Comparison of ENCODE assay signal across 19 cellular contexts in genomic region chr18:13604751-13605150, GRCh38.
"Had no signal": no experiment of that assay in that cellular context is flagged by ENCODE, and none has a peak within 500 bp of the region (broad histone marks: within the 10 kb centered on the region; RNA-seq: fewer than 3 reads in every experiment).

No MANE protein-coding gene starts in this region.

- H3K9me3 Mint-ChIP-seq: activated naive CD8-positive, alpha-beta T cell treated with anti-CD3 and anti-CD28 coated beads, Interleukin-2, amount 50 U/mL, for 24 hours; mesothelial cell of epicardium; naive thymus-derived CD8-positive, alpha-beta T cell; neural progenitor cell; stimulated activated naive CD8-positive, alpha-beta T cell treated with anti-CD3 and anti-CD28 coated beads, Interleukin-15, Interleukin-2, amounts not matched to agents 100 ng/mL and 50 ng/mL, for 24 hours had no signal

- DNase-seq: activated CD4-positive, CD25-positive, alpha-beta regulatory T cell treated with anti-CD3 and anti-CD28 coated beads, Interleukin-2, amount 50 U/mL, for 72 hours; activated effector memory CD4-positive, alpha-beta T cell treated with anti-CD3 and anti-CD28 coated beads, Interleukin-2, amount 50 U/mL, for 16 hours; activated naive CD4-positive, alpha-beta T cell treated with anti-CD3 and anti-CD28 coated beads, Interleukin-2, amount 10 ng/mL, durations not matched to agents 7 days and 5 days; activated naive CD8-positive, alpha-beta T cell treated with anti-CD3 and anti-CD28 coated beads, Interleukin-2, amount 50 U/mL, for 24 hours; cortex of kidney; foreskin fibroblast; kidney; left lung; mammary epithelial cell; naive thymus-derived CD8-positive, alpha-beta T cell; retina; substantia nigra; tibial artery; WERI-Rb-1 had no signal

- H3K4me3 ChIP-seq: left lung, neural progenitor cell, tibial artery had no signal

- H2AFZ ChIP-seq: neural progenitor cell had no signal

- H3K36me3 Mint-ChIP-seq: mesothelial cell of epicardium, neural progenitor cell had no signal

- ATAC-seq: activated naive CD8-positive, alpha-beta T cell treated with anti-CD3 and anti-CD28 coated beads, Interleukin-2, amount 50 U/mL, for 24 hours; left lung; naive thymus-derived CD8-positive, alpha-beta T cell had no signal

- H3K9me3 ChIP-seq: left lung, tibial artery had no signal

- H3K4me2 ChIP-seq: neural progenitor cell had no signal

- H3K27ac ChIP-seq: epithelial cell of prostate, left lung, neural progenitor cell, tibial artery, WERI-Rb-1 had no signal

- H3K27me3 Mint-ChIP-seq: activated naive CD4-positive, alpha-beta T cell treated with anti-CD3 and anti-CD28 coated beads, Interleukin-2, amount 10 ng/mL, durations not matched to agents 7 days and 5 days; activated naive CD8-positive, alpha-beta T cell treated with anti-CD3 and anti-CD28 coated beads, Interleukin-2, amount 50 U/mL, for 24 hours; naive thymus-derived CD8-positive, alpha-beta T cell; progenitor cell of endocrine pancreas; stimulated activated naive CD8-positive, alpha-beta T cell treated with anti-CD3 and anti-CD28 coated beads, Interleukin-15, Interleukin-2, amounts not matched to agents 100 ng/mL and 50 ng/mL, for 24 hours had no signal

- H3K9ac ChIP-seq: neural progenitor cell had no signal

- H3K4me1 Mint-ChIP-seq: mesothelial cell of epicardium had no signal

- H3K27me3 ChIP-seq: left lung, neural progenitor cell, tibial artery had no signal

- H3K27ac Mint-ChIP-seq: activated naive CD4-positive, alpha-beta T cell treated with anti-CD3 and anti-CD28 coated beads, Interleukin-2, amount 10 ng/mL, durations not matched to agents 7 days and 5 days; activated naive CD8-positive, alpha-beta T cell treated with anti-CD3 and anti-CD28 coated beads, Interleukin-2, amount 50 U/mL, for 24 hours; mesothelial cell of epicardium; neural progenitor cell; progenitor cell of endocrine pancreas; stimulated activated naive CD8-positive, alpha-beta T cell treated with anti-CD3 and anti-CD28 coated beads, Interleukin-15, Interleukin-2, amounts not matched to agents 100 ng/mL and 50 ng/mL, for 24 hours had no signal

- H3K36me3 ChIP-seq: left lung, neural progenitor cell, tibial artery, WERI-Rb-1 had no signal

- H3K4me3 Mint-ChIP-seq: activated naive CD4-positive, alpha-beta T cell treated with anti-CD3 and anti-CD28 coated beads, Interleukin-2, amount 10 ng/mL, durations not matched to agents 7 days and 5 days; activated naive CD8-positive, alpha-beta T cell treated with anti-CD3 and anti-CD28 coated beads, Interleukin-2, amount 50 U/mL, for 24 hours; mesothelial cell of epicardium; naive thymus-derived CD8-positive, alpha-beta T cell; neural progenitor cell; stimulated activated naive CD8-positive, alpha-beta T cell treated with anti-CD3 and anti-CD28 coated beads, Interleukin-15, Interleukin-2, amounts not matched to agents 100 ng/mL and 50 ng/mL, for 24 hours had no signal
